8 cellular contexts compared by ENCODE assay signal in the genomic region with DNA sequence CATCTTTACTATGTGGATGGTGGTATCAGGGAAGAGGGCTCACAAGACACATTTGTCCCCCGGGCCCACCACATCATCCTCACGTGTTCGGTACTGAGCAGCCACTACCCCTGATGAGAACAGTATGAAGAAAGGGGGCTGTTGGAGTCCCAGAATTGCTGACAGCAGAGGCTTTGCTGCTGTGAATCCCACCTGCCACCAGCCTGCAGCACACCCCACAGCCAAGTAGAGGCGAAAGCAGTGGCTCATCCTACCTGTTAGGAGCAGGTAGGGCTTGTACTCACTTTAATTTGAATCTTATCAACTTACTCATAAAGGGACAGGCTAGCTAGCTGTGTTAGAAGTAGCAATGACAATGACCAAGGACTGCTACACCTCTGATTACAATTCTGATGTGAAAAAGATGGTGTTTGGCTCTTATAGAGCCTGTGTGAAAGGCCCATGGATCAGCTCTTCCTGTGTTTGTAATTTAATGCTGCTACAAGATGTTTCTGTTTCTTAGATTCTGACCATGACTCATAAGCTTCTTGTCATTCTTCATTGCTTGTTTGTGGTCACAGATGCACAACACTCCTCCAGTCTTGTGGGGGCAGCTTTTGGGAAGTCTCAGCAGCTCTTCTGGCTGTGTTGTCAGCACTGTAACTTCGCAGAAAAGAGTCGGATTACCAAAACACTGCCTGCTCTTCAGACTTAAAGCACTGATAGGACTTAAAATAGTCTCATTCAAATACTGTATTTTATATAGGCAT. TPM values are rescaled to one million over a fixed set of nuclear protein-coding genes. Genes with fewer than 3 reads are reported as not detected.
DNase-seq lines count a peak whose midpoint lies in the region; ATAC-seq, FAIRE-seq and TF ChIP-seq lines count a peak whose summit lies in the region.

No MANE protein-coding gene starts in this region.

- peak overlapping the region; percentile 58 for H2AK5ac ChIP-seq in IMR-90 (ENCODE audit: low read depth, low read length)

- H3K36me3 ChIP-seq in IMR-90 (ENCODE audit: control insufficient read depth, insufficient read depth, low read length) (no peaks in the 10 kb centered on the region), lung (ENCODE audit: control insufficient read depth in 2 of 2, insufficient read depth in 2 of 2, low read length in 2 of 2) (no peaks in the 10 kb centered on the region), HAP-1 (replicated peaks) (no peaks in the 10 kb centered on the region)

- peak overlapping the region; percentile 69 for H3K4me2 ChIP-seq in IMR-90 (ENCODE audit: low read depth, low read length)

- peak overlapping the region; percentile 52 for H3K27ac Mint-ChIP-seq in activated naive CD8-positive, alpha-beta T cell treated with anti-CD3 and anti-CD28 coated beads, Interleukin-2, amount 50 U/mL, for 24 hours

- BruUV-seq in IMR-90 (replicated peaks; lab: Mats Ljungman, UMichigan), result no TSS peak

- H3K4me1 Mint-ChIP-seq in activated naive CD8-positive, alpha-beta T cell treated with anti-CD3 and anti-CD28 coated beads, Interleukin-2, amount 50 U/mL, for 24 hours, result peaks cover 34% of the 10 kb centered on the region

- dilution Hi-C loops in IMR-90 (cut with HindIII; ENCODE audit: low sequenced_read_pairs, unreplicated experiment), result no loop called here

- H3K36me3 Mint-ChIP-seq in activated naive CD8-positive, alpha-beta T cell treated with anti-CD3 and anti-CD28 coated beads, Interleukin-2, amount 50 U/mL, for 24 hours (ENCODE audit: low read depth), result no peaks in the 10 kb centered on the region

- WGBS in IMR-90 (ENCODE audit: extremely low coverage in 2 of 2, insufficient read length in 1 of 2), 2 experiments, result no CpG with 5 or more reads among the region's 6 CpGs
- WGBS in lung, 2 donors, result 75 to 76% methylated on average over 6 of the region's 6 CpGs

- no peak for TF ChIP-seq POLR2A in GM12892 (IDR thresholded peaks at IDR 0.05; ENCODE audit: low read depth, low read length)
- TF ChIP-seq POLR2A in IMR-90 (IDR thresholded peaks at IDR 0.05; ENCODE audit: low read depth, low read length), result no peak

- in situ Hi-C loops in IMR-90 (cut with MboI; ENCODE audit: low sequenced_read_pairs) (loop anchor here (25.0 kb wide), 1 partner anchor 1858 kb away; a partner anchor contains a TSS), HAP-1 (cut with MboI; ENCODE audit: low sequenced_read_pairs) (no loop called here)

- peaks cover 8% of the 10 kb centered on the region for H3K27me3 ChIP-seq in IMR-90 (ENCODE audit: control insufficient read depth, insufficient read depth, low read length)
- no peaks in the 10 kb centered on the region for H3K27me3 ChIP-seq in lung (ENCODE audit: control insufficient read depth, insufficient read depth)
- H3K27me3 ChIP-seq in HAP-1 (ENCODE audit: low read depth), result no peaks in the 10 kb centered on the region

- H3K27ac ChIP-seq in IMR-90 (ENCODE audit: insufficient read depth, low read length) (peak overlapping the region; percentile 65; the same call in 1 of the 2 replicates), lung (ENCODE audit: low read depth in 1 of 2, low read length in 1 of 2) (peak overlapping the region in 1 of 2 donors; percentile 81)

- CTCF ChIA-PET in IMR-90 (lab: Yijun Ruan, JAX), result no interaction called here

- no peak overlapping the region for H3K56ac ChIP-seq in IMR-90 (ENCODE audit: extremely low read depth, insufficient read depth, low read length)

- H3K9me3 ChIP-seq in IMR-90 (ENCODE audit: control insufficient read depth, insufficient read depth, low read length), result no peaks in the 10 kb centered on the region
- peaks cover 0 to 2% of the 10 kb centered on the region in 2 donors for H3K9me3 ChIP-seq in lung (ENCODE audit: control insufficient read depth in 2 of 2, insufficient read depth in 1 of 2, low read length in 1 of 2)
- H3K9me3 ChIP-seq in HAP-1, result no peaks in the 10 kb centered on the region

- peaks cover 10% of the 10 kb centered on the region for H3K9me1 ChIP-seq in IMR-90 (ENCODE audit: insufficient read depth, low read length)

- no peak overlapping the region for H2AFZ ChIP-seq in IMR-90 (replicated peaks; ENCODE audit: low read length, poor library complexity)

- no peak overlapping the region for H3K9ac ChIP-seq in IMR-90 (ENCODE audit: low read depth, low read length)

- POLR2A ChIA-PET in IMR-90 (lab: Charles Lee; ENCODE audit: unreplicated experiment), result interaction anchor here (0.7 kb wide), 1 partner anchor 9 kb away, joined by 6 read pairs; a partner anchor contains a TSS

- H2BK15ac ChIP-seq in IMR-90 (ENCODE audit: low read depth, low read length), result peak overlapping the region; percentile 66; the same call in 2 of the 3 replicates

- H3K4ac ChIP-seq in IMR-90 (ENCODE audit: low read depth, low read length), result peak overlapping the region; percentile 59

- DNase-seq in GM12892 (ENCODE audit: insufficient read length) (no peak), IMR-90 (peak; percentile 98), lung (ENCODE audit: low spot score) (peak; percentile 30), HAP-1 (ENCODE audit: low spot score in 2 of 2) (no peak), NCI-H774 (lab: John Stamatoyannopoulos, UW) (no peak)
- DNase-seq in activated naive CD8-positive, alpha-beta T cell treated with anti-CD3 and anti-CD28 coated beads, Interleukin-2, amount 50 U/mL, for 24 hours, result peak; percentile 20
- no peak for DNase-seq in activated CD4-positive, CD25-positive, alpha-beta regulatory T cell treated with anti-CD3 and anti-CD28 coated beads, Interleukin-2, amount 50 U/mL, for 72 hours

- no peak overlapping the region for H3K4me3 Mint-ChIP-seq in activated naive CD8-positive, alpha-beta T cell treated with anti-CD3 and anti-CD28 coated beads, Interleukin-2, amount 50 U/mL, for 24 hours

- H4K8ac ChIP-seq in IMR-90 (ENCODE audit: low read depth in 2 of 2, low read length in 2 of 2), result peak overlapping the region in 1 of 2 experiments; percentile 12; a peak in 2 of 4 replicates

- peak overlapping the region; percentile 77 for H2BK20ac ChIP-seq in IMR-90 (ENCODE audit: low read depth, low read length)

- H3K14ac ChIP-seq in IMR-90 (replicated peaks; ENCODE audit: low read depth, low read length), result peak overlapping the region; percentile 30

- peak overlapping the region; percentile 40 for H4K91ac ChIP-seq in IMR-90 (ENCODE audit: insufficient read depth, low read depth, low read length)

- ATAC-seq in GM21619 (IDR thresholded peaks at IDR 0.05; ENCODE audit: unreplicated experiment) (peak; percentile 80), IMR-90 (ENCODE audit: low read depth) (peak; percentile 96), lung (ENCODE audit: insufficient read depth, low FRiP score) (peak; percentile 45)
- peak; percentile 81 for ATAC-seq in activated naive CD8-positive, alpha-beta T cell treated with anti-CD3 and anti-CD28 coated beads, Interleukin-2, amount 50 U/mL, for 24 hours

- intact Hi-C loops in IMR-90 (cut with micrococcal nuclease), result no loop called here

- FAIRE-seq in GM12892 (lab: Jason Lieb, UNC), result peak; percentile 36

- no peak for TF ChIP-seq RAD21 in IMR-90 (IDR thresholded peaks at IDR 0.05; ENCODE audit: low read length)

- TF ChIP-seq CTCF in IMR-90 (conservative IDR thresholded peaks at IDR 0.05; ENCODE audit: low read depth, low read length), result no peak
- no peak for TF ChIP-seq CTCF in lung (IDR thresholded peaks at IDR 0.05; ENCODE audit: control extremely low read depth, extremely low read depth)

- no peak overlapping the region for H3K4me3 ChIP-seq in IMR-90 (ENCODE audit: insufficient read depth, low read depth, low read length)
- no peak overlapping the region for H3K4me3 ChIP-seq in lung
- no peak overlapping the region for H3K4me3 ChIP-seq in HAP-1

- H3K18ac ChIP-seq in IMR-90 (ENCODE audit: low read depth, low read length), result peak overlapping the region; percentile 61

- H3K4me1 ChIP-seq in IMR-90 (ENCODE audit: control insufficient read depth, insufficient read depth, low read length), result peaks cover 15% of the 10 kb centered on the region
- peaks cover 0 to 1% of the 10 kb centered on the region in 2 donors for H3K4me1 ChIP-seq in lung (ENCODE audit: control insufficient read depth in 2 of 2, insufficient read depth in 2 of 2, low read length in 2 of 2)
- H3K4me1 ChIP-seq in HAP-1, result no peaks in the 10 kb centered on the region

- H3K23ac ChIP-seq in IMR-90 (ENCODE audit: low read depth, low read length), result peak overlapping the region; percentile 48; the same call in 1 of the 2 replicates

- H2BK120ac ChIP-seq in IMR-90 (ENCODE audit: low read depth, low read length), result peak overlapping the region; percentile 78

- H2BK5ac ChIP-seq in IMR-90 (ENCODE audit: low read depth, low read length, poor library complexity, severe bottlenecking), result peak overlapping the region; percentile 57

- H3K79me1 ChIP-seq in IMR-90 (ENCODE audit: low read depth in 1 of 2, low read length in 2 of 2), result no peaks in the 10 kb centered on the region

- H3K27me3 Mint-ChIP-seq in activated naive CD8-positive, alpha-beta T cell treated with anti-CD3 and anti-CD28 coated beads, Interleukin-2, amount 50 U/mL, for 24 hours, result no peaks in the 10 kb centered on the region

- peak overlapping the region; percentile 35 for H4K5ac ChIP-seq in IMR-90 (ENCODE audit: low read depth, low read length)

- H2AK9ac ChIP-seq in IMR-90 (replicated peaks; ENCODE audit: low read depth, low read length, poor library complexity), result no peak overlapping the region

- peaks cover 3% of the 10 kb centered on the region; the same call in 1 of the 2 replicates for H4K20me1 ChIP-seq in IMR-90 (ENCODE audit: insufficient read depth, low read length)

- H3K9me3 Mint-ChIP-seq in activated naive CD8-positive, alpha-beta T cell treated with anti-CD3 and anti-CD28 coated beads, Interleukin-2, amount 50 U/mL, for 24 hours, result no peaks in the 10 kb centered on the region

RNA-seq across cellular contexts. Expression of a gene that starts 9.1 kb away (rescaled TPM):
- polyA plus RNA-seq in GM12892 (2012; ENCODE audit: missing spikeins), result 9.1 TPM
- 6.5 and 11.4 TPM in 2 replicates for total RNA-seq in IMR-90 (2012; rRNA removed)
- polyA plus RNA-seq in IMR-90 (2012; rRNA removed), result 11.7 and 13.1 TPM in 2 replicates
- polyA plus RNA-seq in IMR-90 (2012; cell fraction: cytosol; rRNA removed), result 1.4 and 5.2 TPM in 2 replicates
- 1.8 and 19.5 TPM in 2 replicates for polyA plus RNA-seq in IMR-90 (2012; cell fraction: nucleus; rRNA removed; ENCODE audit: low replicate concordance)
- total RNA-seq in lung, result 10 to 100 TPM; 29.2 to 37.4 TPM
- polyA plus RNA-seq in lung, result 10 to 100 TPM in 1 of 2 donors, 1 to 10 TPM in 1; 9.8 to 48.4 TPM

RNA-seq across cellular contexts. Expression of a gene that starts 52.3 kb away (rescaled TPM):
- not detected for polyA plus RNA-seq in GM12892 (2012; ENCODE audit: missing spikeins)
- 0.18 and 0.28 TPM in 2 replicates for total RNA-seq in IMR-90 (2012; rRNA removed)
- 0.10 and 0.26 TPM in 2 replicates for polyA plus RNA-seq in IMR-90 (2012; rRNA removed)
- polyA plus RNA-seq in IMR-90 (2012; cell fraction: cytosol; rRNA removed), result 0.08 and 0.24 TPM in 2 replicates
- 0.14 and 0.25 TPM in 2 replicates for polyA plus RNA-seq in IMR-90 (2012; cell fraction: nucleus; rRNA removed; ENCODE audit: low replicate concordance)
- total RNA-seq in lung, result 1 to 10 TPM; 1.2 to 1.3 TPM
- polyA plus RNA-seq in lung, result under 1 TPM; 0.31 to 0.33 TPM

Comparison
In these comparisons a context has a peak if more than half of its experiments do, and no peak if none do; other contexts are left out.
1. DNase-seq: peak in IMR-90 (single experiment), activated naive CD8-positive, alpha-beta T cell treated with anti-CD3 and anti-CD28 coated beads, Interleukin-2, amount 50 U/mL, for 24 hours (single experiment) and lung (single experiment); none in GM12892 (single experiment), HAP-1 (0 of 2), NCI-H774 (single experiment) and activated CD4-positive, CD25-positive, alpha-beta regulatory T cell treated with anti-CD3 and anti-CD28 coated beads, Interleukin-2, amount 50 U/mL, for 72 hours (single experiment).
2. ATAC-seq: peak in every context shown above with its lines; median percentile 96 in IMR-90; 81 in activated naive CD8-positive, alpha-beta T cell treated with anti-CD3 and anti-CD28 coated beads, Interleukin-2, amount 50 U/mL, for 24 hours; 80 in GM21619; 45 in lung.